ENCODE assay signal across 9 cellular contexts in the genomic region with DNA sequence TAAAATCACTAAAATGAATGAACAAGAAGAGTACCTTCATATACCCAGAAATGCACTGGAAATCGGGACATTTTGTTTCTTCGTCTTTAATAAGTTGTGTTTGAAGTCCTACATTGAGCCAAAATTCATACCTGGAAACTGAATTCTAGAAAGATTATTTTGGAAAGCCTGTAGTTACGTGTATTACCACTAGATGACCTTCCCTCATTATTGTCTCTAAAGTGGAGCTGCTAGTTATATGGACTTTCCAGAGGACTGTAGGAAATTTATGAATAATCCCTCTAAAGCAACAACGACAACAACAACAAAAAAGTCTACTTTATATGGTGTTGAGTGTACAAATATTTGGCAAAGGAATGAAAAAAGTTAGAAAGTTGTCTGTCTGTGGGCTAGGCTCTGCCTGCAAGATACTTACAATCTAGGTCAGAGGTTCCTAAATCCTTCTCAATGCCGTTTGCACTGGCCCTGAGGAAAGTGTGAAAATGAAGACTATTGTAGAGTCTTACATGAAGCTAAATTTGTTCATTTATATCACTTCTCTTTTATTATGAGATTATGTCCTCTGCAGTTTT.
A peak's percentile ranks its signal among the peaks of the same experiment; 100 is the strongest.
DNase-seq lines count a peak whose midpoint lies in the region; ATAC-seq and TF ChIP-seq lines count a peak whose summit lies in the region.
"Had no signal": no experiment of that assay in that cellular context is flagged by ENCODE, and none has a peak within 500 bp of the region (broad histone marks: within the 10 kb centered on the region; RNA-seq: fewer than 3 reads in every experiment).

No MANE protein-coding gene starts in this region.

- H3K9me3 ChIP-seq in adipocyte (ENCODE audit: control insufficient read depth, low read length), result no peaks in the 10 kb centered on the region

- ATAC-seq in GM23338, result no peak
- ATAC-seq in left colon, result peak; percentile 51
- no peak for ATAC-seq in HG03095 (IDR thresholded peaks at IDR 0.05; ENCODE audit: unreplicated experiment)
- no peak for ATAC-seq in GM21381 (IDR thresholded peaks at IDR 0.05; ENCODE audit: unreplicated experiment)

- no peak overlapping the region for H3K4me3 ChIP-seq in GM23338
- no peak overlapping the region for H3K4me3 ChIP-seq in adipocyte (ENCODE audit: low read length)

- no peaks in the 10 kb centered on the region for H3K79me2 ChIP-seq in GM23338 (replicated peaks; ENCODE audit: insufficient read depth)

- H4K20me1 ChIP-seq in GM23338 (replicated peaks; ENCODE audit: insufficient read depth), result no peaks in the 10 kb centered on the region

- H3K27me3 ChIP-seq in GM23338 (ENCODE audit: insufficient read depth), result no peaks in the 10 kb centered on the region
- H3K27me3 ChIP-seq in adipocyte (replicated peaks; ENCODE audit: control insufficient read depth, insufficient read depth, low read length), result no peaks in the 10 kb centered on the region

- H2AFZ ChIP-seq in GM23338, result no peak overlapping the region

- no peaks in the 10 kb centered on the region for H3F3A ChIP-seq in GM23338 (replicated peaks; ENCODE audit: low read depth)

- H3K4me1 Mint-ChIP-seq in GM23338, result peaks cover 9% of the 10 kb centered on the region

- H3K4me1 ChIP-seq in GM23338 (ENCODE audit: insufficient read depth) (0 out of 2 replicates have a peak, but pooled peaks cover 3% of the 10 kb centered on the region), adipocyte (ENCODE audit: control insufficient read depth, insufficient read depth, low read length) (peaks cover 15% of the 10 kb centered on the region)

- H3K9ac ChIP-seq in adipocyte (ENCODE audit: low read length), result no peak overlapping the region

- no peak overlapping the region for H3K27ac Mint-ChIP-seq in GM23338
- H3K27ac Mint-ChIP-seq: activated T-helper 1 cell treated with anti-CD3 and anti-CD28 coated beads, Interleukin-12 subunit alpha, Interleukin-12 subunit beta, Interleukin-2, Interleukin-4 antibody, amounts not matched to agents 30 ng/mL and 10 ng/mL and 1 ng/mL, durations not matched to agents 14 hours and 24 hours and 36 hours had no signal

- no peaks in the 10 kb centered on the region for H3K9me2 ChIP-seq in GM23338 (ENCODE audit: insufficient read depth)

- no peak overlapping the region for H3K27ac ChIP-seq in GM23338 (ENCODE audit: low read depth)

- TF ChIP-seq CTCF in GM23338 (conservative IDR thresholded peaks at IDR 0.05; ENCODE audit: low read depth in 2 of 2), result peak; percentile 59 to 69

- no peak overlapping the region for H3K4me2 ChIP-seq in GM23338

- peaks cover 7% of the 10 kb centered on the region for H3K27me3 Mint-ChIP-seq in GM23338 (ENCODE audit: insufficient read depth, low read depth, poor library complexity)

- no peak overlapping the region for H3K4me3 Mint-ChIP-seq in GM23338
- H3K4me3 Mint-ChIP-seq: activated T-helper 1 cell treated with anti-CD3 and anti-CD28 coated beads, Interleukin-12 subunit alpha, Interleukin-12 subunit beta, Interleukin-2, Interleukin-4 antibody, amounts not matched to agents 30 ng/mL and 10 ng/mL and 1 ng/mL, durations not matched to agents 14 hours and 24 hours and 36 hours had no signal

- H3K36me3 Mint-ChIP-seq in GM23338 (ENCODE audit: low read depth), result no peaks in the 10 kb centered on the region

- intact Hi-C loops in left colon (cut with DNase I, micrococcal nuclease), result no loop called here

- DNase-seq in AG08395 (ENCODE audit: low spot score) (peak; percentile 40), GM23338 (ENCODE audit: low spot score) (peak; percentile 23), adipocyte (ENCODE audit: low read depth) (peak; percentile 50), left colon (no peak)
- no peak for DNase-seq in activated CD4-positive, alpha-beta T cell treated with anti-CD3 and anti-CD28 coated beads for 1 hour
- DNase-seq in stimulated activated CD8-positive, alpha-beta memory T cell treated with anti-CD3 and anti-CD28 coated beads, Interleukin-4, amount 100 ng/mL, for 48 hours, result no peak

- H3K36me3 ChIP-seq in GM23338 (ENCODE audit: insufficient read depth) (no peaks in the 10 kb centered on the region), adipocyte (ENCODE audit: control insufficient read depth, insufficient read depth, low read length, severe bottlenecking) (no peaks in the 10 kb centered on the region)

- H3K9me3 Mint-ChIP-seq in GM23338, result no peaks in the 10 kb centered on the region; the same call in 2 of the 3 replicates
- H3K9me3 Mint-ChIP-seq: activated T-helper 1 cell treated with anti-CD3 and anti-CD28 coated beads, Interleukin-12 subunit alpha, Interleukin-12 subunit beta, Interleukin-2, Interleukin-4 antibody, amounts not matched to agents 30 ng/mL and 10 ng/mL and 1 ng/mL, durations not matched to agents 14 hours and 24 hours and 36 hours had no signal

TF ChIP-seq in GM23338, 12 proteins besides CTCF, POLR2A, EP300 and RAD21:
- TF ChIP-seq, protein P1, sequence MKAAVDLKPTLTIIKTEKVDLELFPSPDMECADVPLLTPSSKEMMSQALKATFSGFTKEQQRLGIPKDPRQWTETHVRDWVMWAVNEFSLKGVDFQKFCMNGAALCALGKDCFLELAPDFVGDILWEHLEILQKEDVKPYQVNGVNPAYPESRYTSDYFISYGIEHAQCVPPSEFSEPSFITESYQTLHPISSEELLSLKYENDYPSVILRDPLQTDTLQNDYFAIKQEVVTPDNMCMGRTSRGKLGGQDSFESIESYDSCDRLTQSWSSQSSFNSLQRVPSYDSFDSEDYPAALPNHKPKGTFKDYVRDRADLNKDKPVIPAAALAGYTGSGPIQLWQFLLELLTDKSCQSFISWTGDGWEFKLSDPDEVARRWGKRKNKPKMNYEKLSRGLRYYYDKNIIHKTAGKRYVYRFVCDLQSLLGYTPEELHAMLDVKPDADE (IDR thresholded peaks at IDR 0.05), result no peak
- no peak for TF ChIP-seq STAT1 (IDR thresholded peaks at IDR 0.05; ENCODE audit: unreplicated experiment)

Comparison
In these comparisons a context has a peak if more than half of its experiments do, and no peak if none do; other contexts are left out.
1. DNase-seq: peak in AG08395 (single experiment), GM23338 (single experiment) and adipocyte (single experiment); none in left colon (0 of 2), activated CD4-positive, alpha-beta T cell treated with anti-CD3 and anti-CD28 coated beads for 1 hour (single experiment) and stimulated activated CD8-positive, alpha-beta memory T cell treated with anti-CD3 and anti-CD28 coated beads, Interleukin-4, amount 100 ng/mL, for 48 hours (single experiment).